Comparison of ENCODE assay signal across 14 cellular contexts in the genomic region with DNA sequence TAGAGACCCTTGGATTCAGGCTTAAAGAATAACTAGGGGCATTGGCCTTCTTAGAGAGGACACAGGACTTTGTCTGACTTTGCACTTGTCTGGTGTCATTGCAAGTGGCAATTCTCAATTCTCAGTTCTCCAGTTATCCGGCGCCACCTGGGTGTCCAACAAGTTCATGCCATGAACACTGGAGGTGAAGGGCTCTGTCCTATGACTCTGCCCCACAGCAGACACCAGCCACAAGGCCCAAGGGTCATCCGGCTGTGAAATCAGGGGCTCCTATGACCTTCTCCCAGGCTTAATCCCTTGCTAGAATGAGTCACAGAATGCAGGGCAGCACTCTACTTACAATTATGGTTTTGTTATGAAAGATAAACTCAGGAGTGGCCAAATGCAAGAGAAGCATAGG.
DNase-seq lines count a peak whose midpoint lies in the region; ATAC-seq and TF ChIP-seq lines count a peak whose summit lies in the region.
"Had no signal": no experiment of that assay in that cellular context is flagged by ENCODE, and none has a peak within 500 bp of the region (broad histone marks: within the 10 kb centered on the region; RNA-seq: fewer than 3 reads in every experiment).

No MANE protein-coding gene starts in this region.

- H2AFZ ChIP-seq in trophoblast cell (ENCODE audit: insufficient read depth, low read length, poor library complexity) = no peak overlapping the region

- H3K18ac ChIP-seq in trophoblast cell (ENCODE audit: low read length) = no peak overlapping the region

- H3K27ac Mint-ChIP-seq in activated T-cell treated with anti-CD3 and anti-CD28 coated beads, Interleukin-2, amount 50 U/mL, for 24 hours = peak overlapping the region; percentile 1
- H3K27ac Mint-ChIP-seq in activated T-cell treated with anti-CD3 and anti-CD28 coated beads, Interleukin-2, amount 50 U/mL, for 72 hours = no peak overlapping the region
- no peak overlapping the region for H3K27ac Mint-ChIP-seq in activated CD8-positive, alpha-beta T cell treated with anti-CD3 and anti-CD28 coated beads, Interleukin-2, amount 10 ng/mL, durations not matched to agents 7 days and 5 days
- H3K27ac Mint-ChIP-seq: CD4-positive, CD25-positive, alpha-beta regulatory T cell; H9; IgD-negative memory B cell; natural killer cell had no signal

- H2BK12ac ChIP-seq in trophoblast cell (ENCODE audit: low read length) = no peak overlapping the region

- H3K4ac ChIP-seq in trophoblast cell (ENCODE audit: low read depth, low read length) = no peak overlapping the region

- no peak overlapping the region for H4K12ac ChIP-seq in trophoblast cell (ENCODE audit: low read depth, low read length)

- CTCF ChIA-PET in activated CD8-positive, alpha-beta T cell treated with anti-CD3 and anti-CD28 coated beads, Interleukin-2, amount 10 ng/mL, durations not matched to agents 7 days and 5 days (lab: Charles Lee) = no interaction called here

- H3K9me3 ChIP-seq in trophoblast cell (ENCODE audit: insufficient read depth, low read depth, low read length) (no peaks in the 10 kb centered on the region), ovary (no peaks in the 10 kb centered on the region)
- H3K9me3 ChIP-seq: SJSA1 had no signal

- H3K14ac ChIP-seq in trophoblast cell (ENCODE audit: low read length) = no peak overlapping the region

- no peak for TF ChIP-seq CTCF in ovary (IDR thresholded peaks at IDR 0.05)

- peak overlapping the region; percentile 50 for H4K91ac ChIP-seq in trophoblast cell (ENCODE audit: low read depth, low read length)

- peaks cover 17% of the 10 kb centered on the region for H3K79me1 ChIP-seq in trophoblast cell (ENCODE audit: low read length)

- no peak overlapping the region for H3K4me3 ChIP-seq in trophoblast cell (ENCODE audit: low read depth, low read length)
- no peak overlapping the region for H3K4me3 ChIP-seq in ovary
- H3K4me3 ChIP-seq: SJSA1 had no signal

- no peak overlapping the region for H2BK120ac ChIP-seq in trophoblast cell (ENCODE audit: insufficient read depth, low read length, poor library complexity)

- H3K4me2 ChIP-seq in trophoblast cell (ENCODE audit: low read length) = no peak overlapping the region

- no peak for TF ChIP-seq POLR2A in ovary (IDR thresholded peaks at IDR 0.05)

- peaks cover 19 to 26% of the 10 kb centered on the region in 2 experiments for H3K4me1 ChIP-seq in trophoblast cell (ENCODE audit: control insufficient read depth in 1 of 2, insufficient read depth in 2 of 2, low read length in 2 of 2)
- H3K4me1 ChIP-seq in ovary (ENCODE audit: insufficient read depth) = peaks cover 35% of the 10 kb centered on the region

- no peaks in the 10 kb centered on the region for H3K9me3 Mint-ChIP-seq in activated T-cell treated with anti-CD3 and anti-CD28 coated beads, Interleukin-2, amount 50 U/mL, for 24 hours
- H3K9me3 Mint-ChIP-seq in activated T-cell treated with anti-CD3 and anti-CD28 coated beads, Interleukin-2, amount 50 U/mL, for 72 hours = no peaks in the 10 kb centered on the region
- H3K9me3 Mint-ChIP-seq in activated CD8-positive, alpha-beta T cell treated with anti-CD3 and anti-CD28 coated beads, Interleukin-2, amount 10 ng/mL, durations not matched to agents 7 days and 5 days (ENCODE audit: insufficient read depth) = no peaks in the 10 kb centered on the region
- H3K9me3 Mint-ChIP-seq: CD4-positive, CD25-positive, alpha-beta regulatory T cell; H9; natural killer cell had no signal

- peaks cover 2% of the 10 kb centered on the region for H3K79me2 ChIP-seq in trophoblast cell (ENCODE audit: control insufficient read depth, insufficient read depth, low read length, poor library complexity)

- no peak for DNase-seq in activated T-cell treated with anti-CD3 and anti-CD28 coated beads, Interleukin-2, amount 50 U/mL, for 24 hours
- DNase-seq in activated T-cell treated with anti-CD3 and anti-CD28 coated beads, Interleukin-2, amount 50 U/mL, for 72 hours = no peak
- DNase-seq in HuH-7 (ENCODE audit: low spot score) (peak; percentile 19), trophoblast cell (no peak), superior temporal gyrus (ENCODE audit: extremely low spot score) (no peak), ovary (no peak)
- peak; percentile 41 for DNase-seq in activated CD8-positive, alpha-beta T cell treated with anti-CD3 and anti-CD28 coated beads, Interleukin-2, amount 10 ng/mL, durations not matched to agents 7 days and 5 days
- no peak for DNase-seq in activated effector memory CD4-positive, alpha-beta T cell treated with Interleukin-2 at 50 U/mL for 16 hours
- DNase-seq: activated CD4-positive, CD25-positive, alpha-beta regulatory T cell; H9; natural killer cell had no signal

- intact Hi-C loops in ovary (cut with DNase I) = loop anchor here in 3 of 4 donors (10.0 kb wide), 1 partner anchor 392 kb away; a partner anchor contains a TSS

- H3K36me3 Mint-ChIP-seq in activated T-cell treated with anti-CD3 and anti-CD28 coated beads, Interleukin-2, amount 50 U/mL, for 24 hours (ENCODE audit: low read depth) = no peaks in the 10 kb centered on the region
- H3K36me3 Mint-ChIP-seq in activated T-cell treated with anti-CD3 and anti-CD28 coated beads, Interleukin-2, amount 50 U/mL, for 72 hours (ENCODE audit: insufficient read depth in 2 of 2) = no peaks in the 10 kb centered on the region
- no peaks in the 10 kb centered on the region for H3K36me3 Mint-ChIP-seq in activated CD8-positive, alpha-beta T cell treated with anti-CD3 and anti-CD28 coated beads, Interleukin-2, amount 10 ng/mL, durations not matched to agents 7 days and 5 days (ENCODE audit: low read depth)
- H3K36me3 Mint-ChIP-seq: CD4-positive, CD25-positive, alpha-beta regulatory T cell; IgD-negative memory B cell; natural killer cell had no signal

- no peaks in the 10 kb centered on the region for H3K27me3 Mint-ChIP-seq in activated T-cell treated with anti-CD3 and anti-CD28 coated beads, Interleukin-2, amount 50 U/mL, for 24 hours
- H3K27me3 Mint-ChIP-seq in activated T-cell treated with anti-CD3 and anti-CD28 coated beads, Interleukin-2, amount 50 U/mL, for 72 hours (ENCODE audit: low read depth) = no peaks in the 10 kb centered on the region
- no peaks in the 10 kb centered on the region for H3K27me3 Mint-ChIP-seq in activated CD8-positive, alpha-beta T cell treated with anti-CD3 and anti-CD28 coated beads, Interleukin-2, amount 10 ng/mL, durations not matched to agents 7 days and 5 days (ENCODE audit: low read depth)
- H3K27me3 Mint-ChIP-seq: IgD-negative memory B cell had no signal

- no peak overlapping the region for H2AK5ac ChIP-seq in trophoblast cell (ENCODE audit: low read length)

- TF ChIP-seq EP300 in ovary (IDR thresholded peaks at IDR 0.05) = no peak

- H2BK5ac ChIP-seq in trophoblast cell (ENCODE audit: low read depth, low read length, poor library complexity) = no peak overlapping the region

- POLR2A ChIA-PET in activated CD8-positive, alpha-beta T cell treated with anti-CD3 and anti-CD28 coated beads, Interleukin-2, amount 10 ng/mL, durations not matched to agents 7 days and 5 days (lab: Charles Lee) = no interaction called here

- no peak overlapping the region for H3K4me3 Mint-ChIP-seq in activated T-cell treated with anti-CD3 and anti-CD28 coated beads, Interleukin-2, amount 50 U/mL, for 24 hours
- H3K4me3 Mint-ChIP-seq in activated T-cell treated with anti-CD3 and anti-CD28 coated beads, Interleukin-2, amount 50 U/mL, for 72 hours = no peak overlapping the region
- H3K4me3 Mint-ChIP-seq in activated CD8-positive, alpha-beta T cell treated with anti-CD3 and anti-CD28 coated beads, Interleukin-2, amount 10 ng/mL, durations not matched to agents 7 days and 5 days = no peak overlapping the region
- H3K4me3 Mint-ChIP-seq: CD4-positive, CD25-positive, alpha-beta regulatory T cell; H9; IgD-negative memory B cell; natural killer cell had no signal

- no peak overlapping the region for H4K8ac ChIP-seq in trophoblast cell (ENCODE audit: low read depth, low read length)

- peaks cover 33% of the 10 kb centered on the region for H3K4me1 Mint-ChIP-seq in activated T-cell treated with anti-CD3 and anti-CD28 coated beads, Interleukin-2, amount 50 U/mL, for 24 hours (ENCODE audit: low read depth)
- peaks cover 37% of the 10 kb centered on the region for H3K4me1 Mint-ChIP-seq in activated T-cell treated with anti-CD3 and anti-CD28 coated beads, Interleukin-2, amount 50 U/mL, for 72 hours (ENCODE audit: low read depth)
- peaks cover 38% of the 10 kb centered on the region for H3K4me1 Mint-ChIP-seq in activated CD8-positive, alpha-beta T cell treated with anti-CD3 and anti-CD28 coated beads, Interleukin-2, amount 10 ng/mL, durations not matched to agents 7 days and 5 days (ENCODE audit: low read depth)

- ATAC-seq in activated T-cell treated with anti-CD3 and anti-CD28 coated beads, Interleukin-2, amount 50 U/mL, for 72 hours (replicated peaks in 1 of 2) = no peak
- ATAC-seq in activated CD8-positive, alpha-beta T cell treated with anti-CD3 and anti-CD28 coated beads, Interleukin-2, amount 10 ng/mL, durations not matched to agents 7 days and 5 days = no peak
- ATAC-seq: natural killer cell had no signal

- H3K36me3 ChIP-seq in trophoblast cell (ENCODE audit: control insufficient read depth in 1 of 2, insufficient read depth in 2 of 2, low read length in 2 of 2) (no peaks in the 10 kb centered on the region), ovary (no peaks in the 10 kb centered on the region)
- H3K36me3 ChIP-seq: SJSA1 had no signal

- no peak overlapping the region for H3K9ac ChIP-seq in trophoblast cell (ENCODE audit: low read length)

- no peaks in the 10 kb centered on the region for H3K27me3 ChIP-seq in trophoblast cell (ENCODE audit: insufficient read depth, low read length)
- H3K27me3 ChIP-seq in ovary = no peaks in the 10 kb centered on the region
- H3K27me3 ChIP-seq: SJSA1 had no signal

- no peak overlapping the region for H3K27ac ChIP-seq in trophoblast cell (ENCODE audit: low read depth, low read length)
- no peak overlapping the region for H3K27ac ChIP-seq in ovary
- H3K27ac ChIP-seq: SJSA1 had no signal

- no peak overlapping the region for H3K23ac ChIP-seq in trophoblast cell (ENCODE audit: low read length)

- no CpG with 5 or more reads among the region's 3 CpGs for WGBS in trophoblast cell (ENCODE audit: extremely low coverage, insufficient coverage, insufficient read length)
- whole genome bisulfite sequencing in ovary, 3 donors = 97 to 100% (median 98%) methylated on average over 3 of the region's 3 CpGs

Comparison
In these comparisons a context has a peak if more than half of its experiments do, and no peak if none do; other contexts are left out.
1. DNase-seq: peak in HuH-7 (single experiment) and activated CD8-positive, alpha-beta T cell treated with anti-CD3 and anti-CD28 coated beads, Interleukin-2, amount 10 ng/mL, durations not matched to agents 7 days and 5 days (single experiment); none in activated T-cell treated with anti-CD3 and anti-CD28 coated beads, Interleukin-2, amount 50 U/mL, for 24 hours (single experiment), activated T-cell treated with anti-CD3 and anti-CD28 coated beads, Interleukin-2, amount 50 U/mL, for 72 hours (0 of 2), trophoblast cell (0 of 2), superior temporal gyrus (single experiment), ovary (0 of 5) and activated effector memory CD4-positive, alpha-beta T cell treated with Interleukin-2 at 50 U/mL for 16 hours (single experiment).